In genomic region chr2:31675485-31675901, GRCh38 we compare ENCODE assay signal across 13 cellular contexts.
DNase-seq lines count a peak whose midpoint lies in the region; ATAC-seq and TF ChIP-seq lines count a peak whose summit lies in the region.
"Had no signal": no experiment of that assay in that cellular context is flagged by ENCODE, and none has a peak within 500 bp of the region (broad histone marks: within the 10 kb centered on the region; RNA-seq: fewer than 3 reads in every experiment).

No MANE protein-coding gene starts in this region.

- peaks cover 12% of the 10 kb centered on the region for H3K9me3 ChIP-seq in PC-9 (ENCODE audit: insufficient read depth, low read depth)

- ATAC-seq in GM18505 (IDR thresholded peaks at IDR 0.05; ENCODE audit: unreplicated experiment): no peak
- no peak for ATAC-seq in GM18511 (IDR thresholded peaks at IDR 0.05; ENCODE audit: unreplicated experiment)

- no peaks in the 10 kb centered on the region for H3K4me1 ChIP-seq in PC-9 (replicated peaks; ENCODE audit: insufficient read depth)

- H4K20me1 ChIP-seq in PC-9 (ENCODE audit: insufficient read depth): no peaks in the 10 kb centered on the region

- no peak overlapping the region for H3K4me3 ChIP-seq in PC-9

- BruUV-seq in PC-9 (replicated peaks; lab: Mats Ljungman, UMichigan): no TSS peak

- TF ChIP-seq CTCF in 22Rv1 (IDR thresholded peaks at IDR 0.05) (peak; percentile 22; the same call in 1 of the 2 replicates), GM12873 (IDR thresholded peaks at IDR 0.05; ENCODE audit: insufficient read depth, low read depth, low read length, missing control alignments) (peak; percentile 12), PC-9 (conservative IDR thresholded peaks at IDR 0.05) (0 out of 2 replicates have a peak, but pooled peaks have one; percentile 26)

- POLR2A ChIA-PET in PC-9 (lab: Charles Lee; ENCODE audit: unreplicated experiment): no interaction called here

- peak in 1 of 2 experiments; percentile 6 for DNase-seq in PC-9
- DNase-seq in glomerular visceral epithelial cell (ENCODE audit: extremely low spot score): peak; percentile 9
- no peak for DNase-seq in posterior cingulate gyrus
- no peak for DNase-seq in activated T-cell treated with anti-CD3 and anti-CD28 coated beads, Interleukin-2, amount 50 U/mL, for 48 hours
- DNase-seq: activated naive CD8-positive, alpha-beta T cell treated with anti-CD3 and anti-CD28 coated beads for 36 hours; AML-193; Kasumi-1; stimulated activated CD4-positive, alpha-beta T cell treated with anti-CD3 and anti-CD28 coated beads, Interleukin-4, amount 100 ng/mL, for 4 hours; stimulated activated naive CD4-positive, alpha-beta T cell treated with Interleukin-2 at 50 U/mL for 16 hours had no signal

- no peaks in the 10 kb centered on the region for H3K79me2 ChIP-seq in PC-9 (ENCODE audit: low read depth)

- no peaks in the 10 kb centered on the region for H3K36me3 ChIP-seq in PC-9 (ENCODE audit: low read depth)

- TF ChIP-seq POLR2A in GM18505 (IDR thresholded peaks at IDR 0.05; ENCODE audit: borderline replicate concordance, extremely low read depth, insufficient read depth, insufficient read length): no peak

- H2AFZ ChIP-seq in PC-9: no peak overlapping the region

- H3K9me2 ChIP-seq in PC-9 (ENCODE audit: insufficient read depth): no peaks in the 10 kb centered on the region

- no peak overlapping the region for H3K27ac ChIP-seq in 22Rv1
- no peak overlapping the region for H3K27ac ChIP-seq in PC-9

- no peaks in the 10 kb centered on the region for H3K27me3 ChIP-seq in PC-9 (ENCODE audit: insufficient read depth, low read depth)

- H3F3A ChIP-seq in PC-9 (ENCODE audit: insufficient read depth, low read depth): no peaks in the 10 kb centered on the region

- no peak overlapping the region for H3K4me2 ChIP-seq in PC-9

- CTCF ChIA-PET in PC-9 (lab: Charles Lee): interaction anchor here (0.9 kb wide), 1 partner anchor 54 kb away, joined by 3 read pairs; no protein-coding TSS in a partner anchor

- intact Hi-C loops in PC-9 (cut with micrococcal nuclease; ENCODE audit: unreplicated experiment) (no loop called here), posterior cingulate gyrus (cut with DNase I) (no loop called here)
